Comparison of ENCODE assay signal across 18 cellular contexts in the genomic region with DNA sequence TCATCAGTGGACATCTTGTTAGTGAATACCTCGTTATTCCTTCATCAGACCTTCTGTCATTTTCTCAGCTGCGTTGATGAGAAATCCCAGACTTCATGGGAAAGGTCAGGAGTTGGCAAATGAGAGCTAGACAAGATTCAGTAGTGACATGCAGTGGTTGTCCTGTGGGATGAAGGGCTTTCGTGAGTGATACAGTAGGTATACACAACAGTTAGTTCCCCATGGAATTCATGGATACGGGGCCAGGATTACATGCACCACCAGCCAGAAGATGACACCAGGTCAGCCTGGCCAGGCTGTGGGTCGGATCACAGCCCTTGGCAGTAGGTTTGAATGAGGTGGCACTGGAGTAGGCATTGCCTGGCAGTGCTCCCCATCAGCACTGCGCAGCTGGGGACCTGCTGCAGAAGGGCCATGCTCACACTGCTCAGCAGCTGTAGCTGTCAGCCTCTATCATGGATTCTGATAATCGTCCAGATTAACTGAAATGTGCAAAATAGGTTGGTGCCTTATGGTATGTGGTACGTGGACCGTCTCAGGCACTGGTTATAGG.
DNase-seq lines count a peak whose midpoint lies in the region; ATAC-seq and TF ChIP-seq lines count a peak whose summit lies in the region.
"Had no signal": no experiment of that assay in that cellular context is flagged by ENCODE, and none has a peak within 500 bp of the region (broad histone marks: within the 10 kb centered on the region; RNA-seq: fewer than 3 reads in every experiment).

No MANE protein-coding gene starts in this region.

- H3K27ac ChIP-seq in left ventricle myocardium inferior (replicated peaks): no peak overlapping the region
- no peak overlapping the region for H3K27ac ChIP-seq in heart right ventricle
- no peak overlapping the region for H3K27ac ChIP-seq in neuronal stem cell (replicated peaks; ENCODE audit: low read length)
- H3K27ac ChIP-seq: BLaER1 treated with 17β-estradiol and CSF1 and Interleukin-3, amounts not matched to agents 10 nM and 100 nM; GM23248; HL-60 had no signal

- H3K18ac ChIP-seq in neuronal stem cell (ENCODE audit: low read length): no peak overlapping the region

- H2AK5ac ChIP-seq in neuronal stem cell (ENCODE audit: low read depth, low read length): no peak overlapping the region

- TF ChIP-seq CTCF in left ventricle myocardium inferior (IDR thresholded peaks at IDR 0.05; ENCODE audit: borderline replicate concordance) (no peak), heart right ventricle (IDR thresholded peaks at IDR 0.05) (no peak), MCF 10A (IDR thresholded peaks at IDR 0.05; ENCODE audit: unreplicated experiment) (no peak)

- H3K79me1 ChIP-seq in neuronal stem cell (ENCODE audit: low read depth, low read length): no peaks in the 10 kb centered on the region

- no peak overlapping the region for H4K91ac ChIP-seq in neuronal stem cell (ENCODE audit: low read depth, low read length, poor library complexity)

- H3K27me3 ChIP-seq in left ventricle myocardium inferior (ENCODE audit: low read depth) (no peaks in the 10 kb centered on the region), heart right ventricle (no peaks in the 10 kb centered on the region), neuronal stem cell (ENCODE audit: control insufficient read depth in 3 of 3, insufficient read depth in 3 of 3, low read depth in 1 of 3, low read length in 3 of 3) (no peaks in the 10 kb centered on the region)
- H3K27me3 ChIP-seq: BLaER1 treated with 17β-estradiol and CSF1 and Interleukin-3, amounts not matched to agents 10 nM and 100 nM had no signal

- H3K36me3 ChIP-seq in left ventricle myocardium inferior: no peaks in the 10 kb centered on the region
- H3K36me3 ChIP-seq in heart right ventricle: no peaks in the 10 kb centered on the region
- no peaks in the 10 kb centered on the region for H3K36me3 ChIP-seq in neuronal stem cell (replicated peaks in 1 of 2; ENCODE audit: control insufficient read depth in 2 of 2, insufficient read depth in 2 of 2, low read length in 2 of 2)
- H3K36me3 ChIP-seq: BLaER1 treated with 17β-estradiol and CSF1 and Interleukin-3, amounts not matched to agents 10 nM and 100 nM had no signal

- H3K4me2 ChIP-seq in neuronal stem cell (ENCODE audit: insufficient read depth, low read length, poor library complexity, severe bottlenecking): no peak overlapping the region
- H3K4me2 ChIP-seq: BLaER1 treated with 17β-estradiol and CSF1 and Interleukin-3, amounts not matched to agents 10 nM and 100 nM had no signal

- H3K4me3 Mint-ChIP-seq in MCF 10A (ENCODE audit: unreplicated experiment): no peak overlapping the region
- H3K4me3 Mint-ChIP-seq: B cell; CD8-positive, alpha-beta T cell; HFFc6 had no signal

- H3K23ac ChIP-seq in neuronal stem cell (ENCODE audit: low read depth, low read length, poor library complexity): no peak overlapping the region

- H2AFZ ChIP-seq in neuronal stem cell (ENCODE audit: low read length): no peak overlapping the region
- H2AFZ ChIP-seq: GM23248 had no signal

- peak; percentile 73 for ATAC-seq in Right ventricle myocardium superior (ENCODE audit: poor library complexity)
- ATAC-seq in heart right ventricle: peak in 6 of 8 donors; percentile 41 to 86 (median 69)
- ATAC-seq: CD8-positive, alpha-beta T cell; HCT116 had no signal

- H3K9ac ChIP-seq in neuronal stem cell (ENCODE audit: low read depth, low read length, poor library complexity): no peak overlapping the region
- H3K9ac ChIP-seq: BLaER1 treated with 17β-estradiol and CSF1 and Interleukin-3, amounts not matched to agents 10 nM and 100 nM; GM23248 had no signal

- H2BK12ac ChIP-seq in neuronal stem cell (ENCODE audit: low read length): no peak overlapping the region

- no peak overlapping the region for H3K27ac Mint-ChIP-seq in MCF 10A (ENCODE audit: low read depth, unreplicated experiment)
- H3K27ac Mint-ChIP-seq: B cell; CD8-positive, alpha-beta T cell; HFFc6 had no signal

- H3K36me3 Mint-ChIP-seq in MCF 10A (ENCODE audit: insufficient read depth, unreplicated experiment): no peaks in the 10 kb centered on the region
- H3K36me3 Mint-ChIP-seq: CD8-positive, alpha-beta T cell had no signal

- no peaks in the 10 kb centered on the region for H3K4me1 Mint-ChIP-seq in MCF 10A (ENCODE audit: insufficient read depth, unreplicated experiment)

- H3K4me1 ChIP-seq in left ventricle myocardium inferior (peaks cover 55% of the 10 kb centered on the region), heart right ventricle (peaks cover 0 to 47% (median 19%) of the 10 kb centered on the region in 9 donors), neuronal stem cell (ENCODE audit: control insufficient read depth in 2 of 2, insufficient read depth in 1 of 2, low read depth in 1 of 2, low read length in 2 of 2) (peaks cover 2 to 7% of the 10 kb centered on the region in 2 donors)
- H3K4me1 ChIP-seq: BLaER1 treated with 17β-estradiol and CSF1 and Interleukin-3, amounts not matched to agents 10 nM and 100 nM had no signal

- no peak overlapping the region for H2BK15ac ChIP-seq in neuronal stem cell (ENCODE audit: low read length)

- peak overlapping the region; percentile 52 for H4K8ac ChIP-seq in neuronal stem cell (ENCODE audit: low read depth, low read length)

- DNase-seq in Right ventricle myocardium superior (no peak), left ventricle myocardium inferior (no peak), heart right ventricle (no peak), neuronal stem cell (ENCODE audit: low spot score) (no peak), MCF 10A (ENCODE audit: unreplicated experiment) (no peak), NOMO-1 treated with DMSO at 0.1 percent for 48 hours (lab: John Stamatoyannopoulos, UW; ENCODE audit: unreplicated experiment) (no peak), AG08395 (ENCODE audit: low spot score) (no peak)
- DNase-seq: 8988T; Calu3; CD8-positive, alpha-beta T cell; DMS79 treated with DMSO at 0.1 percent for 48 hours; GF-D8; GM23248; HFFc6 had no signal

- no TSS peak for BruUV-seq in MCF 10A (replicated peaks; lab: Mats Ljungman, UMichigan)

- no peak overlapping the region for H3K4ac ChIP-seq in neuronal stem cell (ENCODE audit: low read length)

- POLR2A ChIA-PET in MCF 10A (lab: Yijun Ruan, JAX): no interaction called here

- H3K14ac ChIP-seq in neuronal stem cell (ENCODE audit: low read length): no peak overlapping the region

- no peak overlapping the region for H2BK5ac ChIP-seq in neuronal stem cell (ENCODE audit: low read length)

- no peaks in the 10 kb centered on the region for H3K27me3 Mint-ChIP-seq in MCF 10A (ENCODE audit: insufficient read depth, unreplicated experiment)
- H3K27me3 Mint-ChIP-seq: B cell had no signal

- no peaks in the 10 kb centered on the region for H3K9me3 ChIP-seq in left ventricle myocardium inferior (replicated peaks)
- no peaks in the 10 kb centered on the region for H3K9me3 ChIP-seq in heart right ventricle
- no peaks in the 10 kb centered on the region for H3K9me3 ChIP-seq in neuronal stem cell (replicated peaks in 1 of 2; ENCODE audit: control insufficient read depth in 2 of 2, insufficient read depth in 1 of 2, low read depth in 1 of 2, low read length in 2 of 2)
- H3K9me3 ChIP-seq: BLaER1 treated with 17β-estradiol and CSF1 and Interleukin-3, amounts not matched to agents 10 nM and 100 nM had no signal

- H2BK120ac ChIP-seq in neuronal stem cell (ENCODE audit: low read depth, low read length): no peak overlapping the region

- H3K4me3 ChIP-seq in left ventricle myocardium inferior (no peak overlapping the region), heart right ventricle (no peak overlapping the region), neuronal stem cell (ENCODE audit: low read length in 2 of 2) (no peak overlapping the region)
- H3K4me3 ChIP-seq: BLaER1 treated with 17β-estradiol and CSF1 and Interleukin-3, amounts not matched to agents 10 nM and 100 nM; GM23248 had no signal

- intact Hi-C loops in Right ventricle myocardium superior (cut with DNase I): no loop called here
- intact Hi-C loops in left ventricle myocardium inferior (cut with micrococcal nuclease): no loop called here
- intact Hi-C loops in heart right ventricle (cut with DNase I): loop anchor here in 1 of 10 donors (10.0 kb wide), 1 partner anchor 51 kb away; no protein-coding TSS in a partner anchor
- intact Hi-C loops in MCF 10A (cut with micrococcal nuclease): no loop called here

- WGBS in heart right ventricle, 2 donors: 59 to 74% methylated on average over 9 of the region's 9 CpGs
- WGBS in neuronal stem cell (ENCODE audit: extremely low coverage in 2 of 2, insufficient read length in 2 of 2, insufficient replicate concordance in 1 of 2), 2 donors: no CpG with 5 or more reads among the region's 9 CpGs

- CTCF ChIA-PET in MCF 10A (lab: Yijun Ruan, JAX): interaction anchor here (0.8 to 1.2 kb wide), 2 partner anchors 74 to 139 kb away, joined by 3 read pairs; no protein-coding TSS in a partner anchor

- no peaks in the 10 kb centered on the region for H3K9me3 Mint-ChIP-seq in MCF 10A (ENCODE audit: unreplicated experiment)
- H3K9me3 Mint-ChIP-seq: CD8-positive, alpha-beta T cell had no signal
